ENCODE assay signal across 28 cellular contexts in the genomic region with DNA sequence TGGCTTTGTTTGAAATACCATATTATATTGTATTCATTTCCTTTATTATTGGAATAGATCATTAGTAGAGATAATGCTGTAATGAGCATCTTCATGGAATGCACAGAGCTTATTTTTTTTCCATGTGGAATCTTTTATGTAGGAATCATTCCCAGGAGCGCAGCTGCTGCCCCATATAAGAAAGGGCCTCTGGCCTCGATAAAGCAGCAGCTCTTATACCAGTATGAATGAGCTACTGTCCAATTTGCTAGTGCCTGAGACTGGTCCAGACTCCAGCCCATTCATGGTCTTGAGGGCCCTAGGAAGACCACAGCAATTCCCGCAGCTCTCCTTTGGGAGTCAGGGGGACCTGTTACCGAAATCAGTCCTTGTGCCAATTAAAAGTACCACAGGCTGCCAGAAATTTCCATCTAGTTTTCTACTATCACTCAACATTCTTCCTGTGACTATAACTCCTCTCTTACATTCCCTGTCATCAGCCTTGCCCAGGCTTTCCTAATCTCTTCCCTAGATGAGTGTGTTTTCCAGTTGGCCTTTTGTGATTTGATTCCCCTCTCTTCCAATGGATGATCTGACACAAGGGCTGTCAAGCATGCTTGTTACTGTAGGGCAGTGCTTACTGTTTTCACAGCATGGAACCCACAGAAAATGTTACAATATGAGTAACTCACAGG. TPM values are rescaled to one million over a fixed set of nuclear protein-coding genes. Genes with fewer than 3 reads are reported as not detected.
DNase-seq lines count a peak whose midpoint lies in the region; ATAC-seq and TF ChIP-seq lines count a peak whose summit lies in the region.
"Had no signal": no experiment of that assay in that cellular context is flagged by ENCODE, and none has a peak within 500 bp of the region (broad histone marks: within the 10 kb centered on the region; RNA-seq: fewer than 3 reads in every experiment).

No MANE protein-coding gene starts in this region.

- no peaks in the 10 kb centered on the region for H3K79me2 ChIP-seq in GM23248 (ENCODE audit: insufficient read depth)

- no peak for ATAC-seq in GM18873 (IDR thresholded peaks at IDR 0.05; ENCODE audit: low FRiP score, unreplicated experiment)
- ATAC-seq: K562 had no signal

- H3K9me3 Mint-ChIP-seq in nephron, result no peaks in the 10 kb centered on the region
- H3K9me3 Mint-ChIP-seq: H9, memory B cell had no signal

- H3K9me2 ChIP-seq in GM23248 (ENCODE audit: insufficient read depth), result no peaks in the 10 kb centered on the region

- H3K27me3 ChIP-seq in GM23248 (replicated peaks; ENCODE audit: insufficient read depth), result no peaks in the 10 kb centered on the region
- no peaks in the 10 kb centered on the region for H3K27me3 ChIP-seq in spleen (replicated peaks in 1 of 7)
- H3K27me3 ChIP-seq: breast epithelium, MG63, ovary had no signal

- WGBS in GM23248 (ENCODE audit: low coverage in 1 of 2, low lambda C conversion rate in 2 of 2, missing lambda C conversion rate in 2 of 2), 2 experiments, result 42 to 47% methylated on average over 4 of the region's 4 CpGs
- 70 to 90% (median 87%) methylated on average over 4 of the region's 4 CpGs for WGBS in spleen, 5 donors

- no peak overlapping the region for H2AFZ ChIP-seq in GM23248

- H4K20me1 ChIP-seq in GM23248 (ENCODE audit: insufficient read depth), result no peaks in the 10 kb centered on the region

- H3K9me3 ChIP-seq in GM23248 (ENCODE audit: low read depth), result no peaks in the 10 kb centered on the region
- no peaks in the 10 kb centered on the region for H3K9me3 ChIP-seq in spleen
- H3K9me3 ChIP-seq: breast epithelium, MG63, ovary, thoracic aorta had no signal

- TF ChIP-seq CTCF in AG10803 (conservative IDR thresholded peaks at IDR 0.05; ENCODE audit: low read length) (no peak), nephron (IDR thresholded peaks at IDR 0.05; ENCODE audit: unreplicated experiment in 3 of 3) (no peak), spleen (IDR thresholded peaks at IDR 0.05 in 8 of 11, conservative IDR thresholded peaks at IDR 0.05 in 3 of 11) (no peak)

- DNase-seq in AG10803 (ENCODE audit: low read depth) (peak; percentile 15), GM23248 (peak; percentile 22), dedifferentiated amniotic fluid mesenchymal stem cell (ENCODE audit: extremely low spot score) (peak; percentile 29), COR-L47 (lab: John Stamatoyannopoulos, UW) (no peak), AG08395 (ENCODE audit: low spot score) (no peak), spleen (no peak)
- DNase-seq: activated CD4-positive, alpha-beta T cell treated with anti-CD3 and anti-CD28 coated beads, Interleukin-2, amount 50 U/mL, for 48 hours; activated CD4-positive, CD25-positive, alpha-beta regulatory T cell; activated CD8-positive, alpha-beta memory T cell treated with anti-CD3 and anti-CD28 coated beads, Interleukin-2, amount 50 U/mL, for 48 hours; erythroblast; H9; MG63; NCI-H1436; NCI-H524 treated with DMSO at 0.1 percent for 48 hours; ovary; stimulated activated CD4-positive, alpha-beta T cell treated with anti-CD3 and anti-CD28 coated beads, Interleukin-1b, Interleukin-23, amount 100 ng/mL, for 48 hours; T-helper 9 cell had no signal

- H3K36me3 Mint-ChIP-seq in nephron (ENCODE audit: low read depth), result no peaks in the 10 kb centered on the region
- H3K36me3 Mint-ChIP-seq: memory B cell had no signal

- H3K36me3 ChIP-seq in GM23248 (ENCODE audit: low read depth) (no peaks in the 10 kb centered on the region), spleen (no peaks in the 10 kb centered on the region)
- H3K36me3 ChIP-seq: breast epithelium, MG63, ovary, thoracic aorta had no signal

- H3K27ac ChIP-seq in GM23248 (no peak overlapping the region), spleen (no peak overlapping the region)
- H3K27ac ChIP-seq: ovary, thoracic aorta had no signal

- H3K9ac ChIP-seq in GM23248, result no peak overlapping the region

- H3K27ac Mint-ChIP-seq in nephron, result peak overlapping the region in 2 of 3 experiments; percentile 1 to 12
- H3K27ac Mint-ChIP-seq: H9, memory B cell had no signal

- peak overlapping the region; percentile 2 to 46 (median 37) for H3K4me3 Mint-ChIP-seq in nephron
- H3K4me3 Mint-ChIP-seq: memory B cell had no signal

- H3K4me1 ChIP-seq in GM23248 (ENCODE audit: insufficient read depth) (no peaks in the 10 kb centered on the region), spleen (peaks cover 0 to 31% (median 13%) of the 10 kb centered on the region in 6 donors)
- H3K4me1 ChIP-seq: breast epithelium had no signal

- H3K4me2 ChIP-seq in GM23248 (ENCODE audit: unreplicated experiment), result no peak overlapping the region

- H3K4me1 Mint-ChIP-seq in nephron, result peaks cover 25% of the 10 kb centered on the region

- TF ChIP-seq POLR2A in spleen (IDR thresholded peaks at IDR 0.05), result no peak

- H3K27me3 Mint-ChIP-seq in nephron (ENCODE audit: low read depth), result no peaks in the 10 kb centered on the region

- H3F3A ChIP-seq in GM23248 (ENCODE audit: insufficient read depth), result peaks cover 20% of the 10 kb centered on the region

- intact Hi-C loops in spleen (cut with DNase I; ENCODE audit: low total_unique reads), result loop anchor here (5.0 to 10.0 kb wide), 2 partner anchors 56 to 453 kb away; a partner anchor contains a TSS

- in situ Hi-C loops in GM23248 (cut with MboI), result loop anchor here (10.0 to 25.0 kb wide), 2 partner anchors 236 to 453 kb away; a partner anchor contains a TSS

- H3K4me3 ChIP-seq in AG10803 (ENCODE audit: low read length), result no peak overlapping the region
- H3K4me3 ChIP-seq in GM23248, result no peak overlapping the region
- H3K4me3 ChIP-seq in spleen, result no peak overlapping the region
- H3K4me3 ChIP-seq: breast epithelium, K562, MG63, ovary, thoracic aorta had no signal

RNA-seq across cellular contexts. Expression of a gene that starts 1.9 kb away (rescaled TPM):
- 0.22 and 0.38 TPM in 2 replicates for total RNA-seq in GM23248 (2014; rRNA removed; shearing (Covaris generic))
- polyA plus RNA-seq in GM23248 (2016; fragmentation: Nextera tagmentation; extraction: Ambion mirVana), result 0.39 and 0.41 TPM in 2 replicates
- total RNA-seq in spleen, result 1 to 10 TPM in 2 of 7 donors, under 1 TPM in 5; 0.52 to 1.7 (median 0.69) TPM
- polyA plus RNA-seq in spleen, result under 1 TPM; 0.10 to 0.15 (median 0.12) TPM
- total RNA-seq: K562, RPMI7951 had no signal

RNA-seq across cellular contexts. Expression of a gene that starts 12.5 kb away (rescaled TPM):
- total RNA-seq in GM23248 (2014; rRNA removed; shearing (Covaris generic)), result not detected in 2 replicates
- polyA plus RNA-seq in GM23248 (2016; fragmentation: Nextera tagmentation; extraction: Ambion mirVana) (not detected in 2 replicates), spleen (under 1 TPM in 2 of 3 donors, not detected in 1; 0.79 to 0.80 TPM)
- not detected for total RNA-seq in spleen
- total RNA-seq: breast epithelium, dermis microvascular lymphatic vessel endothelial cell, glomerular endothelial cell, H9, K562, ovary, RPMI7951, thoracic aorta had no signal
- polyA plus RNA-seq: AG04450, K562 had no signal

RNA-seq across cellular contexts. Expression of a gene that starts 18.7 kb away (rescaled TPM):
- 11.2 and 14.3 TPM in 2 replicates for total RNA-seq in GM23248 (2014; rRNA removed; shearing (Covaris generic))
- polyA plus RNA-seq in GM23248 (2016; fragmentation: Nextera tagmentation; extraction: Ambion mirVana) (5.0 and 7.0 TPM in 2 replicates), spleen (10 to 100 TPM in 2 of 3 donors, 1 to 10 TPM in 1; 8.8 to 23.5 (median 16.2) TPM)
- total RNA-seq in spleen, result 10 to 100 TPM in 6 of 7 donors, 1 to 10 TPM in 1; 9.2 to 13.9 (median 11.7) TPM

RNA-seq across cellular contexts. Expression of a gene that starts 31.3 kb away (rescaled TPM):
- total RNA-seq in GM23248 (2014; rRNA removed; shearing (Covaris generic)), result 71.8 and 88.5 TPM in 2 replicates
- 174 and 177 TPM in 2 replicates for polyA plus RNA-seq in GM23248 (2016; fragmentation: Nextera tagmentation; extraction: Ambion mirVana)
- total RNA-seq in spleen, result 10 to 100 TPM; 17.6 to 69.0 (median 36.4) TPM
- polyA plus RNA-seq in spleen, result 10 to 100 TPM; 10.7 to 23.6 (median 13.5) TPM

RNA-seq across cellular contexts. Expression of a gene that starts 42.3 kb away (rescaled TPM):
- total RNA-seq in GM23248 (2014; rRNA removed; shearing (Covaris generic)), result not detected in 2 replicates
- 4.7 and 4.8 TPM in 2 replicates for polyA plus RNA-seq in GM23248 (2016; fragmentation: Nextera tagmentation; extraction: Ambion mirVana)
- total RNA-seq in spleen, result 1 to 10 TPM in 1 of 7 donors, under 1 TPM in 3, not detected in 3; 0.17 to 1.2 (median 0.53) TPM
- polyA plus RNA-seq in spleen, result 1 to 10 TPM; 1.3 to 2.3 (median 1.7) TPM
- total RNA-seq: dermis microvascular lymphatic vessel endothelial cell, glomerular endothelial cell, myocyte, RPMI7951 had no signal
- polyA plus RNA-seq: AG04450 had no signal

Comparison
In these comparisons a context has a peak if more than half of its experiments do, and no peak if none do; other contexts are left out.
1. DNase-seq: peak in AG10803 (single experiment), GM23248 (single experiment) and dedifferentiated amniotic fluid mesenchymal stem cell (single experiment); none in COR-L47 (single experiment), AG08395 (single experiment) and spleen (single experiment).